10 cellular contexts compared by ENCODE assay signal in the genomic region with DNA sequence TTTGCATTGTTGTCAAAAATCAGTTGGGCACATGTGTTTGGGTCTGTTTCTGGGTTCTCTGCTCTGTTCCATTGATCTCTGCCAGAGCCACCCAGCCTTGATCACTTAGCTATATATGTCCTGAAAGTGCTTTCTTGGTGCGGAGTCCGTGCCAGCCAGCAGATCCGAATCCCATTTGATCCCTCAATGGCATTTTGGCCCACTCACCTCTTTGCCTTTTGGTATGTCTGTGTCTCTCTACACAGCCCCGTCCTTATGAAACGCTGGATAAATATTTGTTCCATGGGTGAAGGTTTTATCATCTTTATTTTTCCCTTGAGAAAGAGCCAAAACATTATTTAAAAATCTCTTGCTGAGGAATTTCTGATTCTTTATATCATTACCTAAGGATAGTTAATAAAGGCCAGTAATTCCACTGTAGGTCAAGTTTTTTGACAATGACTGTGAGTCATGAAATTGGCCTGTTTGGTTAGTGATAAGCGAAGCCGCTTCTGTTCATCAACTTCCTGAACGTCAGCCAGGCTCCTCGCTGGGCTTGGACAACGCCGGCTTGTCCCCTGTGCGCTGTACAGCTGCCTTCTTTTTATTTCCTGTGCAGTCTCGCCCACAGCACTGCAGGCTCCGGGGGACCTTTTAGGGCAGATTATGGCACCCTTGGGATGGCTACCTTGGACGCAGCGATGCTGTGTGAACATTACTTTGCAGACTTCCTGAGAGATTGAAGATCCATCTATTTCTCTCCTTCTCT. TPM values are rescaled to one million over a fixed set of nuclear protein-coding genes. Genes with fewer than 3 reads are reported as not detected.
DNase-seq lines count a peak whose midpoint lies in the region; ATAC-seq and TF ChIP-seq lines count a peak whose summit lies in the region.
"Had no signal": no experiment of that assay in that cellular context is flagged by ENCODE, and none has a peak within 500 bp of the region (broad histone marks: within the 10 kb centered on the region; RNA-seq: fewer than 3 reads in every experiment).

No MANE protein-coding gene starts in this region.

- no peaks in the 10 kb centered on the region for H3K4me1 Mint-ChIP-seq in activated naive CD4-positive, alpha-beta T cell treated with anti-CD3 and anti-CD28 coated beads for 36 hours (ENCODE audit: low read depth)
- no peaks in the 10 kb centered on the region for H3K4me1 Mint-ChIP-seq in stimulated activated effector memory CD8-positive, alpha-beta T cell treated with anti-CD3 and anti-CD28 coated beads, Interleukin-12 subunit alpha, Interleukin-12 subunit beta, amount 100 ng/mL, for 72 hours

- DNase-seq in H4 (ENCODE audit: low spot score) (peak; percentile 67), SJSA1 (ENCODE audit: low read depth in 1 of 2, low spot score in 2 of 2) (peak; percentile 76 to 86), cardiac septum (ENCODE audit: low spot score) (peak; percentile 83), sciatic nerve (ENCODE audit: low spot score) (peak; percentile 64), DMS 273 treated with DMSO at 0.1 percent for 48 hours (lab: John Stamatoyannopoulos, UW) (no peak), GM10266 (ENCODE audit: extremely low spot score) (no peak)
- DNase-seq in activated naive CD4-positive, alpha-beta T cell treated with anti-CD3 and anti-CD28 coated beads for 36 hours, result no peak
- no peak for DNase-seq in stimulated activated effector memory CD8-positive, alpha-beta T cell treated with anti-CD3 and anti-CD28 coated beads, Interleukin-12 subunit alpha, Interleukin-12 subunit beta, amount 100 ng/mL, for 72 hours (ENCODE audit: low spot score in 2 of 2)

- no peaks in the 10 kb centered on the region for H3K9me3 ChIP-seq in SJSA1 (replicated peaks)

- peaks cover 30% of the 10 kb centered on the region for H3K36me3 ChIP-seq in SJSA1

- H3K9me3 Mint-ChIP-seq in activated naive CD4-positive, alpha-beta T cell treated with anti-CD3 and anti-CD28 coated beads for 36 hours, result no peaks in the 10 kb centered on the region
- H3K9me3 Mint-ChIP-seq in stimulated activated effector memory CD8-positive, alpha-beta T cell treated with anti-CD3 and anti-CD28 coated beads, Interleukin-12 subunit alpha, Interleukin-12 subunit beta, amount 100 ng/mL, for 72 hours, result no peaks in the 10 kb centered on the region

- no peaks in the 10 kb centered on the region for H3K27me3 ChIP-seq in SJSA1 (replicated peaks)

- intact Hi-C loops in cardiac septum (cut with DNase I) (no loop called here), sciatic nerve (cut with DNase I) (no loop called here)
- intact Hi-C loops in activated naive CD4-positive, alpha-beta T cell treated with anti-CD3 and anti-CD28 coated beads for 36 hours (cut with micrococcal nuclease), result no loop called here

- no peak overlapping the region for H3K4me3 Mint-ChIP-seq in activated naive CD4-positive, alpha-beta T cell treated with anti-CD3 and anti-CD28 coated beads for 36 hours
- H3K4me3 Mint-ChIP-seq in stimulated activated effector memory CD8-positive, alpha-beta T cell treated with anti-CD3 and anti-CD28 coated beads, Interleukin-12 subunit alpha, Interleukin-12 subunit beta, amount 100 ng/mL, for 72 hours, result no peak overlapping the region
- H3K4me3 Mint-ChIP-seq: memory B cell had no signal

- no peak for TF ChIP-seq CTCF in GM10266 (IDR thresholded peaks at IDR 0.05; ENCODE audit: control insufficient read depth, insufficient read depth, low read depth, missing control alignments)

- peaks cover 36% of the 10 kb centered on the region for H3K4me1 ChIP-seq in SJSA1 (replicated peaks)

- no peak overlapping the region for H3K27ac Mint-ChIP-seq in activated naive CD4-positive, alpha-beta T cell treated with anti-CD3 and anti-CD28 coated beads for 36 hours
- H3K27ac Mint-ChIP-seq in stimulated activated effector memory CD8-positive, alpha-beta T cell treated with anti-CD3 and anti-CD28 coated beads, Interleukin-12 subunit alpha, Interleukin-12 subunit beta, amount 100 ng/mL, for 72 hours, result no peak overlapping the region
- H3K27ac Mint-ChIP-seq: memory B cell had no signal

- peak overlapping the region; percentile 57 for H3K27ac ChIP-seq in SJSA1

- ATAC-seq in sciatic nerve, result peak; percentile 79
- no peak for ATAC-seq in stimulated activated effector memory CD8-positive, alpha-beta T cell treated with anti-CD3 and anti-CD28 coated beads, Interleukin-12 subunit alpha, Interleukin-12 subunit beta, amount 100 ng/mL, for 72 hours
- ATAC-seq: GM12878 had no signal

- CTCF ChIA-PET in activated naive CD4-positive, alpha-beta T cell treated with anti-CD3 and anti-CD28 coated beads for 36 hours (lab: Charles Lee), result interaction anchor here (0.6 to 1.6 kb wide), 2 partner anchors 75 to 661 kb away, joined by 3 to 4 read pairs; no protein-coding TSS in a partner anchor

- H3K27me3 Mint-ChIP-seq in activated naive CD4-positive, alpha-beta T cell treated with anti-CD3 and anti-CD28 coated beads for 36 hours (ENCODE audit: low read depth), result no peaks in the 10 kb centered on the region
- H3K27me3 Mint-ChIP-seq: memory B cell had no signal

- no peaks in the 10 kb centered on the region for H3K36me3 Mint-ChIP-seq in activated naive CD4-positive, alpha-beta T cell treated with anti-CD3 and anti-CD28 coated beads for 36 hours (ENCODE audit: low read depth)
- no peaks in the 10 kb centered on the region for H3K36me3 Mint-ChIP-seq in stimulated activated effector memory CD8-positive, alpha-beta T cell treated with anti-CD3 and anti-CD28 coated beads, Interleukin-12 subunit alpha, Interleukin-12 subunit beta, amount 100 ng/mL, for 72 hours

- no peak overlapping the region for H3K4me3 ChIP-seq in SJSA1
- H3K4me3 ChIP-seq: GM12878 had no signal

RNA-seq across cellular contexts. Expression of gene MTCL1, which starts 24.9 kb away (rescaled TPM):
- 5.7 and 11.1 TPM in 2 replicates for total RNA-seq in H4 (2014; rRNA removed; shearing (Covaris generic))
- total RNA-seq in SJSA1 (2014; rRNA removed; shearing (Covaris generic)), result 36.7 and 47.7 TPM in 2 replicates
- total RNA-seq in cardiac septum (16.3 TPM), sciatic nerve (14.6 TPM)
- total RNA-seq in activated naive CD4-positive, alpha-beta T cell treated with anti-CD3 and anti-CD28 coated beads for 36 hours, result under 1 TPM; 0.15 to 0.31 TPM

Comparison
In these comparisons a context has a peak if more than half of its experiments do, and no peak if none do; other contexts are left out.
1. DNase-seq: peak in H4 (single experiment), SJSA1 (2 of 2), cardiac septum (single experiment) and sciatic nerve (single experiment); none in activated naive CD4-positive, alpha-beta T cell treated with anti-CD3 and anti-CD28 coated beads for 36 hours (single experiment), DMS 273 treated with DMSO at 0.1 percent for 48 hours (single experiment), stimulated activated effector memory CD8-positive, alpha-beta T cell treated with anti-CD3 and anti-CD28 coated beads, Interleukin-12 subunit alpha, Interleukin-12 subunit beta, amount 100 ng/mL, for 72 hours (0 of 2) and GM10266 (single experiment).